23 cellular contexts compared by ENCODE assay signal in genomic region chr18:79300382-79300781, GRCh38.
DNase-seq lines count a peak whose midpoint lies in the region; ATAC-seq and TF ChIP-seq lines count a peak whose summit lies in the region.
"Had no signal": no experiment of that assay in that cellular context is flagged by ENCODE, and none has a peak within 500 bp of the region (broad histone marks: within the 10 kb centered on the region; RNA-seq: fewer than 3 reads in every experiment).

No MANE protein-coding gene starts in this region.

- H3K27me3 Mint-ChIP-seq in CD8-positive, alpha-beta T cell (ENCODE audit: low read depth) = no peaks in the 10 kb centered on the region

- intact Hi-C loops in CD8-positive, alpha-beta T cell (cut with DNase I, micrococcal nuclease) = no loop called here
- intact Hi-C loops in esophagus muscularis mucosa (cut with DNase I) = no loop called here
- intact Hi-C loops in posterior cingulate gyrus (cut with DNase I) = no loop called here

- POLR2A ChIA-PET in CD8-positive, alpha-beta T cell (lab: Charles Lee) = no interaction called here

- H3K4me3 Mint-ChIP-seq in CD8-positive, alpha-beta T cell = no peak overlapping the region

- H3K36me3 Mint-ChIP-seq in CD8-positive, alpha-beta T cell = peaks cover 71% of the 10 kb centered on the region

- TF ChIP-seq POLR2A in esophagus muscularis mucosa (IDR thresholded peaks at IDR 0.05; ENCODE audit: low read depth) = no peak

- TF ChIP-seq EP300 in esophagus muscularis mucosa (IDR thresholded peaks at IDR 0.05) = no peak

- ATAC-seq in CD8-positive, alpha-beta T cell = no peak
- no peak for ATAC-seq in GM18909 (IDR thresholded peaks at IDR 0.05; ENCODE audit: poor library complexity, unreplicated experiment)
- ATAC-seq: GM12878, HCT116, PC-3 had no signal

- H3K36me3 ChIP-seq in CD8-positive, alpha-beta T cell (ENCODE audit: insufficient read depth, low read length) = peaks cover 13% of the 10 kb centered on the region
- H3K36me3 ChIP-seq in esophagus muscularis mucosa = peaks cover 18 to 53% (median 21%) of the 10 kb centered on the region in 4 donors

- no peaks in the 10 kb centered on the region for H3K4me1 Mint-ChIP-seq in CD8-positive, alpha-beta T cell (ENCODE audit: low read depth)

- 80% methylated on average over 9 of the region's 9 CpGs for WGBS in esophagus muscularis mucosa

- no peak for TF ChIP-seq CTCF in CD8-positive, alpha-beta T cell (IDR thresholded peaks at IDR 0.05)
- TF ChIP-seq CTCF in esophagus muscularis mucosa (IDR thresholded peaks at IDR 0.05) = no peak

- no peak overlapping the region for H3K4me3 ChIP-seq in CD8-positive, alpha-beta T cell (ENCODE audit: low read depth, low read length)
- H3K4me3 ChIP-seq in esophagus muscularis mucosa = no peak overlapping the region
- H3K4me3 ChIP-seq: GM12878 had no signal

- no peaks in the 10 kb centered on the region for H3K9me3 Mint-ChIP-seq in CD8-positive, alpha-beta T cell

- no peaks in the 10 kb centered on the region for H3K27me3 ChIP-seq in CD8-positive, alpha-beta T cell (ENCODE audit: insufficient read depth, low read length)
- H3K27me3 ChIP-seq in esophagus muscularis mucosa (no peaks in the 10 kb centered on the region), layer of hippocampus (ENCODE audit: control insufficient read depth, insufficient read depth, low read length) (no peaks in the 10 kb centered on the region)

- H3K27ac ChIP-seq in CD8-positive, alpha-beta T cell (ENCODE audit: low read depth, low read length) = no peak overlapping the region
- H3K27ac ChIP-seq in esophagus muscularis mucosa (replicated peaks in 1 of 4) (no peak overlapping the region), layer of hippocampus (ENCODE audit: low read depth, low read length) (peak overlapping the region; percentile 42)

- no peak for DNase-seq in CD8-positive, alpha-beta T cell
- DNase-seq in esophagus muscularis mucosa (ENCODE audit: extremely low spot score) = peak; percentile 29
- peak in 7 of 10 donors; percentile 16 to 87 (median 39) for DNase-seq in posterior cingulate gyrus
- no peak for DNase-seq in DMS153 (lab: John Stamatoyannopoulos, UW)
- DNase-seq in NCI-H2171 (lab: John Stamatoyannopoulos, UW) = no peak
- DNase-seq in LoVo (ENCODE audit: low spot score) = no peak
- DNase-seq: 8988T, ACHN, IMR-90, KG1, NCI-H1048, NCI-H1417 treated with DMSO at 0.1 percent for 48 hours, NCI-H187, NCI-H2081 treated with DMSO at 0.1 percent for 48 hours, NCI-H446, NCI-H524 treated with DMSO at 0.1 percent for 48 hours, NCI-H774, PC-3, SK-N-SH had no signal

- no peaks in the 10 kb centered on the region for H3K9me3 ChIP-seq in CD8-positive, alpha-beta T cell (ENCODE audit: low read length)
- no peaks in the 10 kb centered on the region for H3K9me3 ChIP-seq in esophagus muscularis mucosa
- H3K9me3 ChIP-seq: SK-N-SH had no signal

- H3K4me1 ChIP-seq in CD8-positive, alpha-beta T cell (ENCODE audit: insufficient read depth, low read length) = no peaks in the 10 kb centered on the region
- no peaks in the 10 kb centered on the region for H3K4me1 ChIP-seq in esophagus muscularis mucosa

- CTCF ChIA-PET in CD8-positive, alpha-beta T cell (lab: Charles Lee) = no interaction called here

- peak overlapping the region; percentile 2 for H3K27ac Mint-ChIP-seq in CD8-positive, alpha-beta T cell

Comparison
In these comparisons a context has a peak if more than half of its experiments do, and no peak if none do; other contexts are left out.
1. DNase-seq: peak in esophagus muscularis mucosa (single experiment) and posterior cingulate gyrus (7 of 10); none in CD8-positive, alpha-beta T cell (0 of 7), DMS153 (single experiment), NCI-H2171 (single experiment) and LoVo (single experiment).